24 cellular contexts compared by ENCODE assay signal in the genomic region with DNA sequence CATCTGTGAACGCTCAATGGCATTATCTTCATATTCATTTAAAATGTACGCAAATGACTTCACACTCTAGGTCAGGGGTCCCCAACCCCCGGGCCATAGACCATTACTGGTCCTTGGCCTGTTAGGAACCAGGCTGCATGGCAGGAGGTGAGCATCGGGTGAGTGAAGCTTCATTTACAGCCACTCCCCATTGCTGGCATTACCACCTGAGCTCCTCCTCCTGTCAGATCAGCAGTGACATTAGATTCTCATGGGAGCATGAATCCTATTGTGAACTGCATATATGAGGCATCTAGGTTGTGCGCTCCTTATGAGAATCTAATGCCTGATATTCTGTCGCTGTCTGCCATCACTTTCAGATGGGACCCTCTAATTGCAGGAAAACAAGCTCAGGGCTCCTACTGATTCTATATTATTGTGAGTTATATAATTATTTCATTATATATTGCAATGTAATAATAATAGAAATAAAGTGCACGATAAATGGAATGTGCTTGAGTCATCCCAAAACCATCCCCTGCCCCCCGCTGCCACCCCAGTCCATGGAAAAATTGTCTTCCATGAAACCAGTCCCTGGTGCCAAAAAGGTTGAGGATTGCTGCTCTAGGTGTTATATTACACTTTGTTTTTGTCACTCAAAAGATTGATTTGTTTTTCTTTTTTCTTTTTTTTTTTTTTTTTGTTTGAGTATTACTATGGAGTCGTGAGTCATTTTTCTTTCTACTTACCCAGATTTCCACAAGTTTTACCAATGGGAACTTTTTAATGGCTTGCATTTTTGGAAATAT.
DNase-seq lines count a peak whose midpoint lies in the region; ATAC-seq and TF ChIP-seq lines count a peak whose summit lies in the region.
"Had no signal": no experiment of that assay in that cellular context is flagged by ENCODE, and none has a peak within 500 bp of the region (broad histone marks: within the 10 kb centered on the region; RNA-seq: fewer than 3 reads in every experiment).

No MANE protein-coding gene starts in this region.

- intact Hi-C loops in MCF 10A (cut with micrococcal nuclease) (no loop called here), breast epithelium (cut with DNase I; ENCODE audit: low total_unique reads) (no loop called here)
- intact Hi-C loops in activated T-helper 2 cell treated with anti-CD3 and anti-CD28 coated beads, Interferon-gamma antibody, Interleukin-2, Interleukin-4, amounts not matched to agents 10 μg/mL and 5 μg/mL and 100 μg/mL, durations not matched to agents 14 hours and 24 hours and 36 hours (cut with micrococcal nuclease): no loop called here

- ATAC-seq in T-helper 17 cell: no peak
- ATAC-seq: A549; CD8-positive, alpha-beta T cell; PC-3 had no signal

- TF ChIP-seq POLR2A in breast epithelium (IDR thresholded peaks at IDR 0.05): no peak

- H3K4me3 ChIP-seq in breast epithelium: no peak overlapping the region
- H3K4me3 ChIP-seq: A549; BLaER1 treated with 17β-estradiol and CSF1 and Interleukin-3, amounts not matched to agents 10 nM and 100 nM; GM23248 had no signal

- DNase-seq in MCF 10A (ENCODE audit: unreplicated experiment) (peak; percentile 49), breast epithelium (ENCODE audit: low spot score in 2 of 2) (no peak), T-helper 17 cell (no peak), myocyte (ENCODE audit: low read depth) (peak; percentile 13), OCI-M1 (lab: John Stamatoyannopoulos, UW) (no peak)
- DNase-seq in activated T-helper 2 cell treated with anti-CD3 and anti-CD28 coated beads, Interferon-gamma antibody, Interleukin-2, Interleukin-4, amounts not matched to agents 10 μg/mL and 5 μg/mL and 100 μg/mL, durations not matched to agents 14 hours and 24 hours and 36 hours (ENCODE audit: low spot score): no peak
- DNase-seq in T-helper 2 cell treated with Interferon-gamma antibody and Interleukin-4, amounts not matched to agents 5 μg/mL and 100 μg/mL, for 36 hours (ENCODE audit: low spot score): no peak
- DNase-seq: AML-193; Caco-2; CD8-positive, alpha-beta T cell; GM23248; H9; HFFc6; IMR-90; NCI-H1105 treated with DMSO at 0.1 percent for 48 hours; NCI-H146; NCI-H1930; NCI-H226; NCI-H510A treated with DMSO at 0.1 percent for 48 hours; PC-3; SK-N-SH; SW 1271 had no signal

- H3K27me3 Mint-ChIP-seq in MCF 10A (ENCODE audit: insufficient read depth, unreplicated experiment) (no peaks in the 10 kb centered on the region), T-helper 17 cell (no peaks in the 10 kb centered on the region)
- H3K27me3 Mint-ChIP-seq in activated T-helper 2 cell treated with anti-CD3 and anti-CD28 coated beads, Interferon-gamma antibody, Interleukin-2, Interleukin-4, amounts not matched to agents 10 μg/mL and 5 μg/mL and 100 μg/mL, durations not matched to agents 14 hours and 24 hours and 36 hours (ENCODE audit: low read depth): no peaks in the 10 kb centered on the region
- no peaks in the 10 kb centered on the region for H3K27me3 Mint-ChIP-seq in T-helper 2 cell treated with Interferon-gamma antibody and Interleukin-4, amounts not matched to agents 5 μg/mL and 100 μg/mL, for 36 hours (ENCODE audit: low read depth)

- no peaks in the 10 kb centered on the region for H3K4me1 ChIP-seq in breast epithelium
- H3K4me1 ChIP-seq: A549 had no signal

- H3K27ac ChIP-seq in breast epithelium: no peak overlapping the region
- H3K27ac ChIP-seq: A549; BLaER1 treated with 17β-estradiol and CSF1 and Interleukin-3, amounts not matched to agents 10 nM and 100 nM; GM23248 had no signal

- no peaks in the 10 kb centered on the region for H3K27me3 ChIP-seq in breast epithelium
- H3K27me3 ChIP-seq: BLaER1 treated with 17β-estradiol and CSF1 and Interleukin-3, amounts not matched to agents 10 nM and 100 nM had no signal

- H3K4me3 Mint-ChIP-seq in MCF 10A (ENCODE audit: unreplicated experiment) (no peak overlapping the region), T-helper 17 cell (no peak overlapping the region)
- no peak overlapping the region for H3K4me3 Mint-ChIP-seq in activated T-helper 2 cell treated with anti-CD3 and anti-CD28 coated beads, Interferon-gamma antibody, Interleukin-2, Interleukin-4, amounts not matched to agents 10 μg/mL and 5 μg/mL and 100 μg/mL, durations not matched to agents 14 hours and 24 hours and 36 hours (ENCODE audit: low read depth)
- no peak overlapping the region for H3K4me3 Mint-ChIP-seq in T-helper 2 cell treated with Interferon-gamma antibody and Interleukin-4, amounts not matched to agents 5 μg/mL and 100 μg/mL, for 36 hours
- H3K4me3 Mint-ChIP-seq: CD8-positive, alpha-beta T cell; H9; HFFc6 had no signal

- POLR2A ChIA-PET in MCF 10A (lab: Yijun Ruan, JAX): interaction anchor here (0.6 kb wide), 1 partner anchor 626 kb away, joined by 3 read pairs; no protein-coding TSS in a partner anchor

- TF ChIP-seq CTCF in MCF 10A (IDR thresholded peaks at IDR 0.05; ENCODE audit: unreplicated experiment) (no peak), breast epithelium (IDR thresholded peaks at IDR 0.05) (no peak)

- no peaks in the 10 kb centered on the region for H3K36me3 ChIP-seq in breast epithelium

- no peak overlapping the region for H3K27ac Mint-ChIP-seq in MCF 10A (ENCODE audit: low read depth, unreplicated experiment)
- H3K27ac Mint-ChIP-seq in T-helper 17 cell: peak overlapping the region; percentile 27
- H3K27ac Mint-ChIP-seq in activated T-helper 2 cell treated with anti-CD3 and anti-CD28 coated beads, Interferon-gamma antibody, Interleukin-2, Interleukin-4, amounts not matched to agents 10 μg/mL and 5 μg/mL and 100 μg/mL, durations not matched to agents 14 hours and 24 hours and 36 hours: no peak overlapping the region
- no peak overlapping the region for H3K27ac Mint-ChIP-seq in T-helper 2 cell treated with Interferon-gamma antibody and Interleukin-4, amounts not matched to agents 5 μg/mL and 100 μg/mL, for 36 hours
- H3K27ac Mint-ChIP-seq: CD8-positive, alpha-beta T cell; H9; HFFc6 had no signal

- CTCF ChIA-PET in MCF 10A (lab: Yijun Ruan, JAX): interaction anchor here (0.6 to 1.2 kb wide), 3 partner anchors 17 to 1265 kb away, joined by 3 to 9 read pairs (median 3); no protein-coding TSS in a partner anchor

- H3K4me1 Mint-ChIP-seq in MCF 10A (ENCODE audit: insufficient read depth, unreplicated experiment): no peaks in the 10 kb centered on the region
- peaks cover 5% of the 10 kb centered on the region for H3K4me1 Mint-ChIP-seq in T-helper 17 cell
- H3K4me1 Mint-ChIP-seq in activated T-helper 2 cell treated with anti-CD3 and anti-CD28 coated beads, Interferon-gamma antibody, Interleukin-2, Interleukin-4, amounts not matched to agents 10 μg/mL and 5 μg/mL and 100 μg/mL, durations not matched to agents 14 hours and 24 hours and 36 hours (ENCODE audit: low read depth): no peaks in the 10 kb centered on the region
- H3K4me1 Mint-ChIP-seq in T-helper 2 cell treated with Interferon-gamma antibody and Interleukin-4, amounts not matched to agents 5 μg/mL and 100 μg/mL, for 36 hours (ENCODE audit: low read depth): no peaks in the 10 kb centered on the region

- BruUV-seq in MCF 10A (replicated peaks; lab: Mats Ljungman, UMichigan): no TSS peak

- H3K9me3 Mint-ChIP-seq in MCF 10A (ENCODE audit: unreplicated experiment): no peaks in the 10 kb centered on the region
- H3K9me3 Mint-ChIP-seq in activated T-helper 2 cell treated with anti-CD3 and anti-CD28 coated beads, Interferon-gamma antibody, Interleukin-2, Interleukin-4, amounts not matched to agents 10 μg/mL and 5 μg/mL and 100 μg/mL, durations not matched to agents 14 hours and 24 hours and 36 hours: no peaks in the 10 kb centered on the region
- no peaks in the 10 kb centered on the region for H3K9me3 Mint-ChIP-seq in T-helper 2 cell treated with Interferon-gamma antibody and Interleukin-4, amounts not matched to agents 5 μg/mL and 100 μg/mL, for 36 hours
- H3K9me3 Mint-ChIP-seq: CD8-positive, alpha-beta T cell; H9; HFFc6 had no signal

- no peaks in the 10 kb centered on the region for H3K36me3 Mint-ChIP-seq in MCF 10A (ENCODE audit: insufficient read depth, unreplicated experiment)
- peaks cover 11% of the 10 kb centered on the region for H3K36me3 Mint-ChIP-seq in T-helper 17 cell (ENCODE audit: low read depth)
- peaks cover 89% of the 10 kb centered on the region for H3K36me3 Mint-ChIP-seq in activated T-helper 2 cell treated with anti-CD3 and anti-CD28 coated beads, Interferon-gamma antibody, Interleukin-2, Interleukin-4, amounts not matched to agents 10 μg/mL and 5 μg/mL and 100 μg/mL, durations not matched to agents 14 hours and 24 hours and 36 hours (ENCODE audit: low read depth)
- H3K36me3 Mint-ChIP-seq in T-helper 2 cell treated with Interferon-gamma antibody and Interleukin-4, amounts not matched to agents 5 μg/mL and 100 μg/mL, for 36 hours (ENCODE audit: low read depth): peaks cover 83% of the 10 kb centered on the region

- H3K9me3 ChIP-seq in breast epithelium: no peaks in the 10 kb centered on the region
- no peaks in the 10 kb centered on the region for H3K9me3 ChIP-seq in T-helper 17 cell (ENCODE audit: control insufficient read depth, low read length, poor library complexity, severe bottlenecking)
- H3K9me3 ChIP-seq: A549; BLaER1 treated with 17β-estradiol and CSF1 and Interleukin-3, amounts not matched to agents 10 nM and 100 nM; Caco-2; SK-N-SH had no signal

Comparison
In these comparisons a context has a peak if more than half of its experiments do, and no peak if none do; other contexts are left out.
1. DNase-seq: peak in MCF 10A (single experiment) and myocyte (single experiment); none in breast epithelium (0 of 2), T-helper 17 cell (0 of 3), activated T-helper 2 cell treated with anti-CD3 and anti-CD28 coated beads, Interferon-gamma antibody, Interleukin-2, Interleukin-4, amounts not matched to agents 10 μg/mL and 5 μg/mL and 100 μg/mL, durations not matched to agents 14 hours and 24 hours and 36 hours (single experiment), OCI-M1 (single experiment) and T-helper 2 cell treated with Interferon-gamma antibody and Interleukin-4, amounts not matched to agents 5 μg/mL and 100 μg/mL, for 36 hours (single experiment).